ENCODE assay signal across 20 cellular contexts in genomic region chrX:45502396-45502795, GRCh38.
DNase-seq lines count a peak whose midpoint lies in the region; FAIRE-seq and TF ChIP-seq lines count a peak whose summit lies in the region.
"Had no signal": no experiment of that assay in that cellular context is flagged by ENCODE, and none has a peak within 500 bp of the region (broad histone marks: within the 10 kb centered on the region; RNA-seq: fewer than 3 reads in every experiment).

No MANE protein-coding gene starts in this region.

- no peaks in the 10 kb centered on the region for H3K36me3 ChIP-seq in SJSA1
- no peaks in the 10 kb centered on the region for H3K36me3 ChIP-seq in small intestine (ENCODE audit: control insufficient read depth in 2 of 2, insufficient read depth in 2 of 2, low read length in 2 of 2)
- H3K36me3 ChIP-seq in stomach = no peaks in the 10 kb centered on the region
- H3K36me3 ChIP-seq: HAP-1 had no signal

- no peak for TF ChIP-seq CTCF in HFFc6 (IDR thresholded peaks at IDR 0.05)
- no peak for TF ChIP-seq CTCF in stomach (IDR thresholded peaks at IDR 0.05)

- 11 to 51% (median 31%) methylated on average over 2 of the region's 2 CpGs for WGBS in small intestine, 3 donors
- 33 to 57% (median 49%) methylated on average over 2 of the region's 2 CpGs for WGBS in stomach, 5 donors

- TF ChIP-seq POLR2A in stomach (IDR thresholded peaks at IDR 0.05) = no peak

- peaks cover 8% of the 10 kb centered on the region for H3K9me3 Mint-ChIP-seq in HFFc6

- intact Hi-C loops in stomach (cut with DNase I; ENCODE audit: low total_unique reads) = no loop called here

- H3K27me3 ChIP-seq in SJSA1 (replicated peaks) = no peaks in the 10 kb centered on the region
- H3K27me3 ChIP-seq in small intestine (ENCODE audit: control insufficient read depth in 2 of 2, insufficient read depth in 2 of 2, low read length in 2 of 2) = no peaks in the 10 kb centered on the region
- no peaks in the 10 kb centered on the region for H3K27me3 ChIP-seq in stomach

- peak overlapping the region; percentile 66 for H3K27ac Mint-ChIP-seq in HFFc6
- H3K27ac Mint-ChIP-seq: B cell; CD4-positive, alpha-beta memory T cell; GM23338 had no signal

- H3K4me3 Mint-ChIP-seq in HFFc6 = no peak overlapping the region
- H3K4me3 Mint-ChIP-seq: B cell; CD4-positive, alpha-beta memory T cell; GM23338 had no signal

- H3K27me3 Mint-ChIP-seq in HFFc6 (ENCODE audit: insufficient read depth) = no peaks in the 10 kb centered on the region; the same call in 1 of the 2 replicates

- TF ChIP-seq EP300 in stomach (IDR thresholded peaks at IDR 0.05) = no peak

- peaks cover 10% of the 10 kb centered on the region for H3K36me3 Mint-ChIP-seq in HFFc6 (ENCODE audit: low read depth)
- H3K36me3 Mint-ChIP-seq: CD4-positive, alpha-beta memory T cell had no signal

- DNase-seq in HFFc6 (no peak), SJSA1 (ENCODE audit: low read depth in 1 of 2, low spot score in 2 of 2) (peak; percentile 44 to 52), iris pigment epithelial cell (ENCODE audit: low read depth) (peak; percentile 42), small intestine (peak; percentile 63), NCI-H1930 (lab: John Stamatoyannopoulos, UW) (no peak), stomach (no peak), NCI-H526 (lab: John Stamatoyannopoulos, UW) (no peak)
- DNase-seq: C1 segment of cervical spinal cord; CD4-positive, alpha-beta memory T cell; DMS153; DMS79 treated with DMSO at 0.1 percent for 48 hours; EL had no signal

- no peak overlapping the region for H3K4me3 ChIP-seq in SJSA1
- no peak overlapping the region for H3K4me3 ChIP-seq in small intestine (ENCODE audit: low read depth in 1 of 2, low read length in 2 of 2)
- H3K4me3 ChIP-seq in stomach = no peak overlapping the region
- H3K4me3 ChIP-seq: GM23338, HAP-1 had no signal

- H3K27ac ChIP-seq in SJSA1 (no peak overlapping the region), small intestine (ENCODE audit: low read depth in 1 of 2, low read length in 1 of 2) (no peak overlapping the region), stomach (no peak overlapping the region)
- H3K27ac ChIP-seq: HL-60 had no signal

- no peaks in the 10 kb centered on the region for H3K9me3 ChIP-seq in SJSA1 (replicated peaks)
- H3K9me3 ChIP-seq in small intestine (ENCODE audit: control insufficient read depth, low read depth) = no peaks in the 10 kb centered on the region
- H3K9me3 ChIP-seq in stomach = peaks cover 0 to 8% (median 0%) of the 10 kb centered on the region in 4 donors
- H3K9me3 ChIP-seq: HAP-1 had no signal

- no peak for FAIRE-seq in small intestine (lab: Jason Lieb, UNC)
- FAIRE-seq: A204.1, D721Med, G401.6, GM12891 had no signal

- peaks cover 70% of the 10 kb centered on the region for H3K4me1 Mint-ChIP-seq in HFFc6 (ENCODE audit: low read depth)

- H3K4me1 ChIP-seq in SJSA1 (replicated peaks) = peaks cover 38% of the 10 kb centered on the region
- peaks cover 0 to 4% of the 10 kb centered on the region in 2 donors for H3K4me1 ChIP-seq in small intestine (ENCODE audit: control insufficient read depth in 2 of 2, insufficient read depth in 1 of 2, low read depth in 1 of 2, low read length in 1 of 2)
- peaks cover 7 to 24% (median 14%) of the 10 kb centered on the region in 4 donors for H3K4me1 ChIP-seq in stomach

Comparison
In these comparisons a context has a peak if more than half of its experiments do, and no peak if none do; other contexts are left out.
1. DNase-seq: peak in SJSA1 (2 of 2), iris pigment epithelial cell (single experiment) and small intestine (single experiment); none in HFFc6 (single experiment), NCI-H1930 (0 of 2), stomach (single experiment) and NCI-H526 (0 of 2).